Comparison of ENCODE assay signal across 1 cellular context in the genomic region with DNA sequence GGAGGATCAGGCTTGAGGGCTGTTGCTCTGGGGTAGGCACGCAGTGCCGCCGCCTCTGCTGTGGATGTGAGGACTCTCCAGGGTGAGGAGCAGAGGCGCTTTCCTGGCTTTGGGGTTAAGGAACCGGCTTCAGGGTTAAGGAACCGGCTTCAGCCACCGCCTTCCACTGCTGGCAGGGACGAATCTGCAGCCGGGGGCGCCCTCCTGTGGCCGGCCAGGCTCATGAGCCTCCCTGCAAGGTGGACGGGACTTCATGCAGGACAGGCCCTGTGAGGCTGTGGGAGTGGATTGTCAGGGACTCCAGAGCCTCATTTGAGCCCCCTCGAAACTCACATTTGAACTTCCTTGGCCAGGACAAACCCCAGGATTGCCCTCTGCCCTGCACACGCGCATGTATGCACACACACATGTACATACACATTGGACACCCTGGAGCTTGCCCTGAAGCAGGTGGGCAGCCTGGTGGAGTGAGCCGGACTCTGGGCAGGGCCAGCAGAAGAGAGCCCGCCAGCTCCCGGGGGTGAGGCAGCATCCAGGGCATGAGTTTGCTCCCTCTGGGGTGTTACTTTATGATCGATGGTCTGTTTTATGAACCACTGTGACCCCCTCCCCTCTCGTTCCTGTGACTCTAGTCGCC.
TF ChIP-seq lines count a peak whose summit lies in the region.

No MANE protein-coding gene starts in this region.

TF ChIP-seq in HepG2, 621 proteins besides CTCF, POLR2A, EP300 and RAD21 (continued from another document):
- TF ChIP-seq, protein P1, sequence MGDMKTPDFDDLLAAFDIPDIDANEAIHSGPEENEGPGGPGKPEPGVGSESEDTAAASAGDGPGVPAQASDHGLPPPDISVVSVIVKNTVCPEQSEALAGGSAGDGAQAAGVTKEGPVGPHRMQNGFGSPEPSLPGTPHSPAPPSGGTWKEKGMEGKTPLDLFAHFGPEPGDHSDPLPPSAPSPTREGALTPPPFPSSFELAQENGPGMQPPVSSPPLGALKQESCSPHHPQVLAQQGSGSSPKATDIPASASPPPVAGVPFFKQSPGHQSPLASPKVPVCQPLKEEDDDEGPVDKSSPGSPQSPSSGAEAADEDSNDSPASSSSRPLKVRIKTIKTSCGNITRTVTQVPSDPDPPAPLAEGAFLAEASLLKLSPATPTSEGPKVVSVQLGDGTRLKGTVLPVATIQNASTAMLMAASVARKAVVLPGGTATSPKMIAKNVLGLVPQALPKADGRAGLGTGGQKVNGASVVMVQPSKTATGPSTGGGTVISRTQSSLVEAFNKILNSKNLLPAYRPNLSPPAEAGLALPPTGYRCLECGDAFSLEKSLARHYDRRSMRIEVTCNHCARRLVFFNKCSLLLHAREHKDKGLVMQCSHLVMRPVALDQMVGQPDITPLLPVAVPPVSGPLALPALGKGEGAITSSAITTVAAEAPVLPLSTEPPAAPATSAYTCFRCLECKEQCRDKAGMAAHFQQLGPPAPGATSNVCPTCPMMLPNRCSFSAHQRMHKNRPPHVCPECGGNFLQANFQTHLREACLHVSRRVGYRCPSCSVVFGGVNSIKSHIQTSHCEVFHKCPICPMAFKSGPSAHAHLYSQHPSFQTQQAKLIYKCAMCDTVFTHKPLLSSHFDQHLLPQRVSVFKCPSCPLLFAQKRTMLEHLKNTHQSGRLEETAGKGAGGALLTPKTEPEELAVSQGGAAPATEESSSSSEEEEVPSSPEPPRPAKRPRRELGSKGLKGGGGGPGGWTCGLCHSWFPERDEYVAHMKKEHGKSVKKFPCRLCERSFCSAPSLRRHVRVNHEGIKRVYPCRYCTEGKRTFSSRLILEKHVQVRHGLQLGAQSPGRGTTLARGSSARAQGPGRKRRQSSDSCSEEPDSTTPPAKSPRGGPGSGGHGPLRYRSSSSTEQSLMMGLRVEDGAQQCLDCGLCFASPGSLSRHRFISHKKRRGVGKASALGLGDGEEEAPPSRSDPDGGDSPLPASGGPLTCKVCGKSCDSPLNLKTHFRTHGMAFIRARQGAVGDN (CRISPR knock-in tag; IDR thresholded peaks at IDR 0.05), result peak; percentile 38
- TF ChIP-seq, protein P2, sequence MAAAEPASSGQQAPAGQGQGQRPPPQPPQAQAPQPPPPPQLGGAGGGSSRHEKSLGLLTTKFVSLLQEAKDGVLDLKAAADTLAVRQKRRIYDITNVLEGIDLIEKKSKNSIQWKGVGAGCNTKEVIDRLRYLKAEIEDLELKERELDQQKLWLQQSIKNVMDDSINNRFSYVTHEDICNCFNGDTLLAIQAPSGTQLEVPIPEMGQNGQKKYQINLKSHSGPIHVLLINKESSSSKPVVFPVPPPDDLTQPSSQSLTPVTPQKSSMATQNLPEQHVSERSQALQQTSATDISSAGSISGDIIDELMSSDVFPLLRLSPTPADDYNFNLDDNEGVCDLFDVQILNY (CRISPR knock-in tag; conservative IDR thresholded peaks at IDR 0.05), result no peak
- TF ChIP-seq CBFB (CRISPR knock-in tag; IDR thresholded peaks at IDR 0.05) (no peak), ZNF550 (CRISPR knock-in tag; IDR thresholded peaks at IDR 0.05; ENCODE audit: borderline replicate concordance) (peak; percentile 35; the same call in 1 of the 2 replicates), NONO (IDR thresholded peaks at IDR 0.05) (no peak), NONO (CRISPR knock-in tag; conservative IDR thresholded peaks at IDR 0.05) (no peak), HNF4G (IDR thresholded peaks at IDR 0.05; ENCODE audit: borderline replicate concordance, low read depth, low read length) (no peak), HNF4G (CRISPR knock-in tag; IDR thresholded peaks at IDR 0.05; ENCODE audit: borderline replicate concordance, low read depth) (0 out of 2 replicates have a peak, but pooled peaks have one; percentile 42), MYC (CRISPR knock-in tag; IDR thresholded peaks at IDR 0.05; ENCODE audit: borderline replicate concordance) (no peak), BHLHE40 (IDR thresholded peaks at IDR 0.05; ENCODE audit: low read length) (no peak), SIX4 (CRISPR knock-in tag; IDR thresholded peaks at IDR 0.05) (no peak), RFXAP (CRISPR knock-in tag; IDR thresholded peaks at IDR 0.05; ENCODE audit: borderline replicate concordance) (no peak), ZNF543 (CRISPR knock-in tag; IDR thresholded peaks at IDR 0.05) (no peak), HIVEP1 (CRISPR knock-in tag; IDR thresholded peaks at IDR 0.05) (no peak), HNRNPUL1 (IDR thresholded peaks at IDR 0.05; ENCODE audit: low read depth, low read length) (no peak)
- TF ChIP-seq, protein P3, sequence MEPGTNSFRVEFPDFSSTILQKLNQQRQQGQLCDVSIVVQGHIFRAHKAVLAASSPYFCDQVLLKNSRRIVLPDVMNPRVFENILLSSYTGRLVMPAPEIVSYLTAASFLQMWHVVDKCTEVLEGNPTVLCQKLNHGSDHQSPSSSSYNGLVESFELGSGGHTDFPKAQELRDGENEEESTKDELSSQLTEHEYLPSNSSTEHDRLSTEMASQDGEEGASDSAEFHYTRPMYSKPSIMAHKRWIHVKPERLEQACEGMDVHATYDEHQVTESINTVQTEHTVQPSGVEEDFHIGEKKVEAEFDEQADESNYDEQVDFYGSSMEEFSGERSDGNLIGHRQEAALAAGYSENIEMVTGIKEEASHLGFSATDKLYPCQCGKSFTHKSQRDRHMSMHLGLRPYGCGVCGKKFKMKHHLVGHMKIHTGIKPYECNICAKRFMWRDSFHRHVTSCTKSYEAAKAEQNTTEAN (CRISPR knock-in tag; conservative IDR thresholded peaks at IDR 0.05), result no peak
- TF ChIP-seq, protein P4, sequence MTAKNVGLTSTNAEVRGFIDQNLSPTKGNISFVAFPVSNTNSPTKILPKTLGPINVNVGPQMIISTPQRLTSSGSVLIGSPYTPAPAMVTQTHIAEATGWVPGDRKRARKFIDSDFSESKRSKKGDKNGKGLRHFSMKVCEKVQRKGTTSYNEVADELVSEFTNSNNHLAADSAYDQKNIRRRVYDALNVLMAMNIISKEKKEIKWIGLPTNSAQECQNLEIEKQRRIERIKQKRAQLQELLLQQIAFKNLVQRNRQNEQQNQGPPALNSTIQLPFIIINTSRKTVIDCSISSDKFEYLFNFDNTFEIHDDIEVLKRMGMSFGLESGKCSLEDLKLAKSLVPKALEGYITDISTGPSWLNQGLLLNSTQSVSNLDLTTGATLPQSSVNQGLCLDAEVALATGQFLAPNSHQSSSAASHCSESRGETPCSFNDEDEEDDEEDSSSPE (CRISPR knock-in tag; IDR thresholded peaks at IDR 0.05), result no peak
- TF ChIP-seq, protein P5, sequence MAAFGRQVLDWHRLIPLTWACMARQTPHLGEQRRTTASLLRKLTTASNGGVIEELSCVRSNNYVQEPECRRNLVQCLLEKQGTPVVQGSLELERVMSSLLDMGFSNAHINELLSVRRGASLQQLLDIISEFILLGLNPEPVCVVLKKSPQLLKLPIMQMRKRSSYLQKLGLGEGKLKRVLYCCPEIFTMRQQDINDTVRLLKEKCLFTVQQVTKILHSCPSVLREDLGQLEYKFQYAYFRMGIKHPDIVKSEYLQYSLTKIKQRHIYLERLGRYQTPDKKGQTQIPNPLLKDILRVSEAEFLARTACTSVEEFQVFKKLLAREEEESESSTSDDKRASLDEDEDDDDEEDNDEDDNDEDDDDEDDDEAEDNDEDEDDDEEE (CRISPR knock-in tag; IDR thresholded peaks at IDR 0.05), result no peak
